8 cellular contexts compared by ENCODE assay signal in the genomic region with DNA sequence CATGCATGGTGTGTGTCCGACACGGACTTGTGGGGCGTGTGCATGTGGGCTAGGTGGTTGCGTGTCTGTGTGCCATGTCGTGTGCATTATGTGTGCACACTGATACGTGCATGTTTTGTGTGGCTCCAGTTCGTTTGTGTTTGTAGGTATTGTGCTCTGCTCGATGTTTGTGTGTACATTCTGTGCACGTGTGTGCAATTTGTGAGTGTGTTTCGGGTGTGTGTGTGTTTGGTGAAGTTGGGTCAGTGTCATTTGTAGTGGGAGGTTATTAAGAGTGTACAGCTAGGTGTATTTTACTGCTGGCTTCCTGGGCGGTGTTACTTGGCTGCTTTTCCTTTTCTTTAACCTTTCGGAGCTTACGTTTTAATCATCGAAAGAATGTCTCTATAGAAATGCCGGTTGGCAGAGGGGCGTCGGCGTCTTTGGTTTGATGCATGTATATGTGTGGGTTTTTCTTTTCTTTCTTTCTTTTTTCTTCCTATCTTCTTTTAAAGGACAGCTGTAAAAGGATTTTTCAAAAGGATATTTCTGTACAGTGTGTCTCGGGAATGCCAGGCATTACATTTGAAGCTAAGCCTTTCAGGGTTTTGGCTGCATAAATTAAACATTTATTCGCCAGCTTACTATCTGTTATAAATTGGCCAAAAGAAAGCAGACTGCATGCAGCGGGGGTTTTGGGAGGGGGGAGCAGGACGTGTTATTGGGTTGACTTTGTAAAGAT. TPM values are rescaled to one million over a fixed set of nuclear protein-coding genes. Genes with fewer than 3 reads are reported as not detected.
DNase-seq lines count a peak whose midpoint lies in the region; ATAC-seq and TF ChIP-seq lines count a peak whose summit lies in the region.

No MANE protein-coding gene starts in this region.

- peak overlapping the region; percentile 3 for H2AFZ ChIP-seq in trophoblast cell (ENCODE audit: insufficient read depth, low read length, poor library complexity)

- DNase-seq in DMS53 treated with DMSO at 0.1 percent for 48 hours (lab: John Stamatoyannopoulos, UW; ENCODE audit: unreplicated experiment), result peak; percentile 44
- DNase-seq in NCI-H748 treated with DMSO at 0.1 percent for 48 hours (lab: John Stamatoyannopoulos, UW), result peak; percentile 72
- no peak for DNase-seq in foreskin keratinocyte
- DNase-seq in trophoblast cell, result no peak
- no peak for DNase-seq in stimulated activated CD4-positive, alpha-beta T cell treated with anti-CD3 and anti-CD28 coated beads, Interleukin-12 subunit alpha, Interleukin-12 subunit beta, amount 100 ng/mL, for 4 hours
- DNase-seq in cerebellar nuclear complex (lab: John Stamatoyannopoulos, UW), result no peak
- DNase-seq in activated CD4-positive, CD25-positive, alpha-beta regulatory T cell treated with anti-CD3 and anti-CD28 coated beads, Interleukin-2, amount 50 U/mL, for 72 hours, result no peak

- H2BK12ac ChIP-seq in trophoblast cell (ENCODE audit: low read length), result no peak overlapping the region

- no peak overlapping the region for H4K12ac ChIP-seq in trophoblast cell (ENCODE audit: low read depth, low read length)

- no peak overlapping the region for H2BK5ac ChIP-seq in trophoblast cell (ENCODE audit: low read depth, low read length, poor library complexity)

- WGBS in trophoblast cell (ENCODE audit: extremely low coverage, insufficient coverage, insufficient read length), result no CpG with 5 or more reads among the region's 22 CpGs

- H3K27ac ChIP-seq in foreskin keratinocyte (no peak overlapping the region), trophoblast cell (ENCODE audit: low read depth, low read length) (peak overlapping the region; percentile 69)

- H3K14ac ChIP-seq in trophoblast cell (ENCODE audit: low read length), result peak overlapping the region; percentile 23

- H4K8ac ChIP-seq in trophoblast cell (ENCODE audit: low read depth, low read length), result peak overlapping the region; percentile 59

- H3K79me2 ChIP-seq in trophoblast cell (ENCODE audit: control insufficient read depth, insufficient read depth, low read length, poor library complexity), result peaks cover 5% of the 10 kb centered on the region

- H3K18ac ChIP-seq in trophoblast cell (ENCODE audit: low read length), result peak overlapping the region; percentile 43

- no peak overlapping the region for H3K23ac ChIP-seq in trophoblast cell (ENCODE audit: low read length)

- no peak overlapping the region for H3K4ac ChIP-seq in trophoblast cell (ENCODE audit: low read depth, low read length)

- peak overlapping the region; percentile 79 for H3K4me2 ChIP-seq in trophoblast cell (ENCODE audit: low read length)

- no peaks in the 10 kb centered on the region for H3K4me1 ChIP-seq in foreskin keratinocyte
- H3K4me1 ChIP-seq in trophoblast cell (ENCODE audit: control insufficient read depth in 1 of 2, insufficient read depth in 2 of 2, low read length in 2 of 2), result no peaks in the 10 kb centered on the region

- H2BK120ac ChIP-seq in trophoblast cell (ENCODE audit: insufficient read depth, low read length, poor library complexity), result no peak overlapping the region

- no peaks in the 10 kb centered on the region for H3K36me3 ChIP-seq in trophoblast cell (ENCODE audit: control insufficient read depth in 1 of 2, insufficient read depth in 2 of 2, low read length in 2 of 2)

- H2AK5ac ChIP-seq in trophoblast cell (ENCODE audit: low read length), result no peak overlapping the region

- TF ChIP-seq CTCF in foreskin keratinocyte (conservative IDR thresholded peaks at IDR 0.05), result no peak

- peak overlapping the region; percentile 97 for H4K91ac ChIP-seq in trophoblast cell (ENCODE audit: low read depth, low read length)

- ATAC-seq in foreskin keratinocyte (peak; percentile 8), GM19324 (IDR thresholded peaks at IDR 0.05; ENCODE audit: low FRiP score, unreplicated experiment) (no peak)

- peaks cover 2% of the 10 kb centered on the region for H3K9me3 ChIP-seq in trophoblast cell (ENCODE audit: insufficient read depth, low read depth, low read length)

- H3K9ac ChIP-seq in trophoblast cell (ENCODE audit: low read length), result peak overlapping the region; percentile 63

- peak overlapping the region; percentile 93 for H3K4me3 ChIP-seq in trophoblast cell (ENCODE audit: low read depth, low read length)

- H3K27me3 ChIP-seq in foreskin keratinocyte, result peaks cover 69% of the 10 kb centered on the region
- no peaks in the 10 kb centered on the region for H3K27me3 ChIP-seq in trophoblast cell (ENCODE audit: insufficient read depth, low read length)

- H3K79me1 ChIP-seq in trophoblast cell (ENCODE audit: low read length), result peaks cover 11% of the 10 kb centered on the region

RNA-seq across cellular contexts. Expression of a gene that starts 1.3 kb away (rescaled TPM):
- not detected in 2 replicates for total RNA-seq in foreskin keratinocyte
- polyA plus RNA-seq in foreskin keratinocyte, result not detected in 2 replicates
- polyA plus RNA-seq in trophoblast cell (2013), result 5.7 and 6.7 TPM in 2 replicates

Comparison
In these comparisons a context has a peak if more than half of its experiments do, and no peak if none do; other contexts are left out.
1. DNase-seq: peak in DMS53 treated with DMSO at 0.1 percent for 48 hours (single experiment) and NCI-H748 treated with DMSO at 0.1 percent for 48 hours (single experiment); none in foreskin keratinocyte (0 of 2), trophoblast cell (0 of 2), stimulated activated CD4-positive, alpha-beta T cell treated with anti-CD3 and anti-CD28 coated beads, Interleukin-12 subunit alpha, Interleukin-12 subunit beta, amount 100 ng/mL, for 4 hours (single experiment), cerebellar nuclear complex (0 of 2) and activated CD4-positive, CD25-positive, alpha-beta regulatory T cell treated with anti-CD3 and anti-CD28 coated beads, Interleukin-2, amount 50 U/mL, for 72 hours (single experiment).